In genomic region chr2:8520791-8521344, GRCh38 we compare ENCODE assay signal across 12 cellular contexts.
A peak's percentile ranks its signal among the peaks of the same experiment; 100 is the strongest.
DNase-seq lines count a peak whose midpoint lies in the region; ATAC-seq and TF ChIP-seq lines count a peak whose summit lies in the region.
"Had no signal": no experiment of that assay in that cellular context is flagged by ENCODE, and none has a peak within 500 bp of the region (broad histone marks: within the 10 kb centered on the region; RNA-seq: fewer than 3 reads in every experiment).

No MANE protein-coding gene starts in this region.

- H3K9me3 ChIP-seq in thymus (ENCODE audit: control insufficient read depth) (no peaks in the 10 kb centered on the region), suprapubic skin (no peaks in the 10 kb centered on the region)
- H3K9me3 ChIP-seq: stomach had no signal

- no peaks in the 10 kb centered on the region for H3K79me2 ChIP-seq in KMS-11 (ENCODE audit: insufficient read depth, low read depth)

- H3K4me3 ChIP-seq in KMS-11 (IDR thresholded peaks at IDR 0.05; ENCODE audit: insufficient read depth, low read depth, low read length): no peak overlapping the region
- no peak overlapping the region for H3K4me3 ChIP-seq in thymus (ENCODE audit: low read length)
- H3K4me3 ChIP-seq in suprapubic skin: no peak overlapping the region
- H3K4me3 ChIP-seq: stomach had no signal

- no peaks in the 10 kb centered on the region for H4K20me1 ChIP-seq in KMS-11 (ENCODE audit: insufficient read depth)

- peaks cover 78% of the 10 kb centered on the region for H3K4me1 Mint-ChIP-seq in activated naive CD8-positive, alpha-beta T cell treated with anti-CD3 and anti-CD28 coated beads, Interleukin-2, amount 50 U/mL, for 24 hours

- H3K4me1 ChIP-seq in KMS-11 (ENCODE audit: low read depth, poor library complexity, severe bottlenecking): peaks cover 88% of the 10 kb centered on the region
- H3K4me1 ChIP-seq in thymus (ENCODE audit: control insufficient read depth, insufficient read depth, low read length): peaks cover 26% of the 10 kb centered on the region
- H3K4me1 ChIP-seq in suprapubic skin: peaks cover 30% of the 10 kb centered on the region

- peak overlapping the region; percentile 81 for H3K4me2 ChIP-seq in KMS-11

- 70% methylated on average over 5 of the region's 5 CpGs for WGBS in thymus
- 59% methylated on average over 5 of the region's 5 CpGs for WGBS in suprapubic skin

- no peaks in the 10 kb centered on the region for H3K27me3 Mint-ChIP-seq in activated naive CD8-positive, alpha-beta T cell treated with anti-CD3 and anti-CD28 coated beads, Interleukin-2, amount 50 U/mL, for 24 hours
- H3K27me3 Mint-ChIP-seq: activated naive CD4-positive, alpha-beta T cell treated with anti-CD3 and anti-CD28 coated beads, Interleukin-2, amount 10 ng/mL, durations not matched to agents 7 days and 5 days had no signal

- no peak for TF ChIP-seq EP300 in suprapubic skin (IDR thresholded peaks at IDR 0.05)

- no peak for TF ChIP-seq POLR2A in suprapubic skin (IDR thresholded peaks at IDR 0.05)

- peak overlapping the region; percentile 26 for H2AFZ ChIP-seq in KMS-11 (ENCODE audit: low read depth)

- TF ChIP-seq CTCF in KMS-11 (conservative IDR thresholded peaks at IDR 0.05; ENCODE audit: low read depth, low read length): no peak
- no peak for TF ChIP-seq CTCF in suprapubic skin (IDR thresholded peaks at IDR 0.05)

- peak; percentile 21 for ATAC-seq in activated naive CD8-positive, alpha-beta T cell treated with anti-CD3 and anti-CD28 coated beads, Interleukin-2, amount 50 U/mL, for 24 hours

- H3K36me3 ChIP-seq in KMS-11 (ENCODE audit: insufficient read depth): no peaks in the 10 kb centered on the region
- no peaks in the 10 kb centered on the region for H3K36me3 ChIP-seq in thymus (ENCODE audit: control insufficient read depth, insufficient read depth)
- no peaks in the 10 kb centered on the region for H3K36me3 ChIP-seq in suprapubic skin
- H3K36me3 ChIP-seq: stomach had no signal

- no peaks in the 10 kb centered on the region for H3K36me3 Mint-ChIP-seq in activated naive CD8-positive, alpha-beta T cell treated with anti-CD3 and anti-CD28 coated beads, Interleukin-2, amount 50 U/mL, for 24 hours (ENCODE audit: low read depth)

- DNase-seq in stimulated activated CD4-positive, alpha-beta T cell treated with anti-CD3 and anti-CD28 coated beads, Interleukin-15, amount 100 ng/mL, for 24 hours: peak; percentile 49
- no peak for DNase-seq in stimulated activated CD4-positive, alpha-beta T cell treated with anti-CD3 and anti-CD28 coated beads, Interleukin-4, amount 100 ng/mL, for 4 hours
- no peak for DNase-seq in activated naive CD8-positive, alpha-beta T cell treated with anti-CD3 and anti-CD28 coated beads, Interleukin-2, amount 50 U/mL, for 24 hours
- no peak for DNase-seq in suprapubic skin (ENCODE audit: low spot score in 2 of 2)
- DNase-seq in activated CD4-positive, CD25-positive, alpha-beta regulatory T cell (lab: John Stamatoyannopoulos, UW): no peak
- DNase-seq: activated naive CD4-positive, alpha-beta T cell treated with anti-CD3 and anti-CD28 coated beads, Interleukin-2, amount 10 ng/mL, durations not matched to agents 7 days and 5 days; central memory CD4-positive, alpha-beta T cell; KG1; stomach had no signal

- H3K9ac ChIP-seq in KMS-11: no peak overlapping the region

- H3K27me3 ChIP-seq in KMS-11 (ENCODE audit: insufficient read depth, low read depth) (no peaks in the 10 kb centered on the region), thymus (ENCODE audit: control insufficient read depth, insufficient read depth) (no peaks in the 10 kb centered on the region), suprapubic skin (no peaks in the 10 kb centered on the region)
- H3K27me3 ChIP-seq: stomach had no signal

- H3K27ac Mint-ChIP-seq in activated naive CD8-positive, alpha-beta T cell treated with anti-CD3 and anti-CD28 coated beads, Interleukin-2, amount 50 U/mL, for 24 hours: peak overlapping the region; percentile 47

- H3K27ac ChIP-seq in KMS-11 (peak overlapping the region; percentile 93; the same call in 1 of the 2 replicates), thymus (ENCODE audit: low read depth) (peak overlapping the region; percentile 33), suprapubic skin (no peak overlapping the region)
- H3K27ac ChIP-seq: C4-2B, stomach had no signal

- no peak overlapping the region for H3K4me3 Mint-ChIP-seq in activated naive CD8-positive, alpha-beta T cell treated with anti-CD3 and anti-CD28 coated beads, Interleukin-2, amount 50 U/mL, for 24 hours
- H3K4me3 Mint-ChIP-seq: activated naive CD4-positive, alpha-beta T cell treated with anti-CD3 and anti-CD28 coated beads, Interleukin-2, amount 10 ng/mL, durations not matched to agents 7 days and 5 days had no signal

- no peaks in the 10 kb centered on the region for H3K9me3 Mint-ChIP-seq in activated naive CD8-positive, alpha-beta T cell treated with anti-CD3 and anti-CD28 coated beads, Interleukin-2, amount 50 U/mL, for 24 hours
